ENCODE assay signal across 8 cellular contexts in genomic region chr20:31605031-31605901, GRCh38. TPM values are rescaled to one million over a fixed set of nuclear protein-coding genes. Genes with fewer than 3 reads are reported as not detected.
DNase-seq lines count a peak whose midpoint lies in the region; ATAC-seq and TF ChIP-seq lines count a peak whose summit lies in the region.

TSS of gene ID1 (plus strand) at chr20:31605289. CDS start at chr20:31605388, 99 bp downstream.

- H3K27ac ChIP-seq in CD8-positive, alpha-beta T cell (ENCODE audit: low read depth, low read length) = peak within 1 kb of the TSS; percentile 30
- H3K27ac ChIP-seq in ectodermal cell (ENCODE audit: insufficient read depth, low read depth, low read length, poor library complexity, severe bottlenecking) (peak within 1 kb of the TSS; percentile 99), lower lobe of right lung (peak within 1 kb of the TSS; percentile 98)

- 0 to 1% methylated on average over 74 of the region's 74 CpGs for WGBS in ectodermal cell, 2 experiments

- H3K4me3 Mint-ChIP-seq in CD8-positive, alpha-beta T cell = peak within 1 kb of the TSS; percentile 93

- no peaks in the 10 kb centered on the region for H3K9me3 ChIP-seq in CD8-positive, alpha-beta T cell (ENCODE audit: low read length)
- H3K9me3 ChIP-seq in ectodermal cell (ENCODE audit: control insufficient read depth, low read length) = no peaks in the 10 kb centered on the region
- no peaks in the 10 kb centered on the region for H3K9me3 ChIP-seq in lower lobe of right lung

- H3K4me3 ChIP-seq in CD8-positive, alpha-beta T cell (ENCODE audit: low read depth, low read length) = peak within 1 kb of the TSS; percentile 68
- H3K4me3 ChIP-seq in ectodermal cell (ENCODE audit: insufficient read depth, low read depth, low read length) (peak within 1 kb of the TSS; percentile 81), lower lobe of right lung (peak within 1 kb of the TSS; percentile 81)

- H3K4me1 ChIP-seq in CD8-positive, alpha-beta T cell (ENCODE audit: insufficient read depth, low read length) = peaks cover 24% of the 10 kb centered on the region
- H3K4me1 ChIP-seq in ectodermal cell (ENCODE audit: control insufficient read depth, insufficient read depth, low read length) (peaks cover 24% of the 10 kb centered on the region), lower lobe of right lung (peaks cover 53% of the 10 kb centered on the region)

- peaks cover 26% of the 10 kb centered on the region for H3K4me1 Mint-ChIP-seq in CD8-positive, alpha-beta T cell (ENCODE audit: low read depth)

- ATAC-seq in CD8-positive, alpha-beta T cell = peak; percentile 89
- ATAC-seq in GM21360 (IDR thresholded peaks at IDR 0.05; ENCODE audit: unreplicated experiment) (peak; percentile 76), lower lobe of right lung (peak; percentile 89 to 91)

- intact Hi-C loops in CD8-positive, alpha-beta T cell (cut with DNase I, micrococcal nuclease) = loop anchor here (1.0 to 2.0 kb wide), 3 partner anchors 32 to 90 kb away; partner anchors contain the start of gene HM13 (in 1 of the 2)
- intact Hi-C loops in lower lobe of right lung (cut with DNase I) = no loop called here

- POLR2A ChIA-PET in CD8-positive, alpha-beta T cell (lab: Charles Lee) = interaction anchor here (0.6 to 3.0 kb wide), 9 partner anchors 8 to 58 kb away, joined by 3 to 26 read pairs (median 4); a partner anchor contains a TSS

- H3K27ac Mint-ChIP-seq in CD8-positive, alpha-beta T cell = peak within 1 kb of the TSS; percentile 60

- peak; percentile 78 to 91 (median 89) for DNase-seq in CD8-positive, alpha-beta T cell
- DNase-seq in HT-29 (ENCODE audit: low spot score) (peak; percentile 100), NK-92 (lab: John Stamatoyannopoulos, UW; ENCODE audit: unreplicated experiment) (peak; percentile 6), lower lobe of right lung (peak; percentile 97)
- DNase-seq in activated CD8-positive, alpha-beta memory T cell treated with anti-CD3 and anti-CD28 coated beads for 1 hour (ENCODE audit: extremely low read depth in 1 of 2, low read depth in 1 of 2) = peak; percentile 79 to 81
- peak; percentile 82 to 88 for DNase-seq in stimulated activated CD4-positive, alpha-beta T cell treated with anti-CD3 and anti-CD28 coated beads, Interleukin-4, amount 100 ng/mL, for 48 hours (ENCODE audit: low read depth in 2 of 2)

- no peak for TF ChIP-seq CTCF in CD8-positive, alpha-beta T cell (IDR thresholded peaks at IDR 0.05)
- no peak for TF ChIP-seq CTCF in lower lobe of right lung (IDR thresholded peaks at IDR 0.05)

- H3K27me3 Mint-ChIP-seq in CD8-positive, alpha-beta T cell (ENCODE audit: low read depth) = peaks cover 43% of the 10 kb centered on the region

- H3K27me3 ChIP-seq in CD8-positive, alpha-beta T cell (ENCODE audit: insufficient read depth, low read length) = peaks cover 5% of the 10 kb centered on the region
- H3K27me3 ChIP-seq in ectodermal cell (ENCODE audit: control insufficient read depth, insufficient read depth, low read length, poor library complexity, severe bottlenecking) (peaks cover 39% of the 10 kb centered on the region), lower lobe of right lung (ENCODE audit: low read depth) (no peaks in the 10 kb centered on the region)

- H3K36me3 ChIP-seq in CD8-positive, alpha-beta T cell (ENCODE audit: insufficient read depth, low read length) = no peaks in the 10 kb centered on the region
- no peaks in the 10 kb centered on the region for H3K36me3 ChIP-seq in ectodermal cell (ENCODE audit: control insufficient read depth, insufficient read depth, low read length)
- no peaks in the 10 kb centered on the region for H3K36me3 ChIP-seq in lower lobe of right lung

- CTCF ChIA-PET in CD8-positive, alpha-beta T cell (lab: Charles Lee) = interaction anchor here (1.5 to 12.5 kb wide), 5 partner anchors 7 to 53 kb away, joined by 3 to 427 read pairs (median 17); no protein-coding TSS in a partner anchor

- no peaks in the 10 kb centered on the region for H3K9me3 Mint-ChIP-seq in CD8-positive, alpha-beta T cell

- H3K36me3 Mint-ChIP-seq in CD8-positive, alpha-beta T cell = peaks cover 3% of the 10 kb centered on the region

RNA-seq across cellular contexts. Expression of gene ID1, which starts in this region (rescaled TPM):
- 10 to 100 TPM in 1 of 2 experiments, 1 to 10 TPM in 1; 8.1 to 11.0 TPM for total RNA-seq in CD8-positive, alpha-beta T cell
- total RNA-seq in HT-29 (2014; rRNA removed; shearing (Covaris generic)) = 1,531 and 1,848 TPM in 2 replicates
- polyA plus RNA-seq in ectodermal cell (2013, experiment 1 of 4) = 131 TPM
- 104 TPM for polyA plus RNA-seq in ectodermal cell (2013, experiment 2 of 4)
- polyA plus RNA-seq in ectodermal cell (2013, experiment 3 of 4) = 135 TPM
- polyA plus RNA-seq in ectodermal cell (2013, experiment 4 of 4) = 152 TPM
- 196 TPM for total RNA-seq in lower lobe of right lung

Comparison
In these comparisons a context has a peak if more than half of its experiments do, and no peak if none do; other contexts are left out.
1. Peak in every context shown above with its lines: DNase-seq, ATAC-seq, H3K4me3 ChIP-seq and H3K27ac ChIP-seq.
2. RNA of gene ID1 (total RNA-seq): 1,531 to 1,848 TPM in HT-29 and 196 TPM in lower lobe of right lung (single experiment); 8.1 to 11.0 TPM in CD8-positive, alpha-beta T cell; every median in the first group is over 10 times any median in the second.
3. DNase-seq: peak in every context shown above with its lines; median percentile 100 in HT-29; 97 in lower lobe of right lung; 89 in CD8-positive, alpha-beta T cell; 85 in stimulated activated CD4-positive, alpha-beta T cell treated with anti-CD3 and anti-CD28 coated beads, Interleukin-4, amount 100 ng/mL, for 48 hours; 80 in activated CD8-positive, alpha-beta memory T cell treated with anti-CD3 and anti-CD28 coated beads for 1 hour; 6 in NK-92.
4. H3K27ac ChIP-seq: peak in every context shown above with its lines; median percentile 99 in ectodermal cell; 98 in lower lobe of right lung; 30 in CD8-positive, alpha-beta T cell.